Comparison of ENCODE assay signal across 18 cellular contexts in genomic region chr16:63998-64913, GRCh38. TPM values are rescaled to one million over a fixed set of nuclear protein-coding genes. Genes with fewer than 3 reads are reported as not detected.
DNase-seq lines count a peak whose midpoint lies in the region; ATAC-seq and TF ChIP-seq lines count a peak whose summit lies in the region.
"Had no signal": no experiment of that assay in that cellular context is flagged by ENCODE, and none has a peak within 500 bp of the region (broad histone marks: within the 10 kb centered on the region; RNA-seq: fewer than 3 reads in every experiment).

No MANE protein-coding gene starts in this region.

- 0 out of 2 replicates have a peak, but pooled peaks cover 1% of the 10 kb centered on the region for H3K79me2 ChIP-seq in PC-3 (ENCODE audit: low read length)

- H3K9me2 ChIP-seq in PC-3 (replicated peaks; ENCODE audit: low read length) = no peaks in the 10 kb centered on the region

- DNase-seq in Right ventricle myocardium inferior (ENCODE audit: missing footprints) = peak; percentile 66
- DNase-seq in heart right ventricle = no peak
- peak; percentile 82 for DNase-seq in NCI-H2029 (lab: John Stamatoyannopoulos, UW)
- peak; percentile 57 for DNase-seq in SHP77 treated with DMSO at 0.1 percent for 48 hours (lab: John Stamatoyannopoulos, UW)
- peak; percentile 47 for DNase-seq in stomach
- no peak for DNase-seq in activated CD4-positive, alpha-beta T cell treated with anti-CD3 and anti-CD28 coated beads for 1 hour
- no peak for DNase-seq in PC-3
- DNase-seq: ACHN; activated CD8-positive, alpha-beta memory T cell treated with anti-CD3 and anti-CD28 coated beads, Interleukin-2, amount 10 ng/mL, durations not matched to agents 7 days and 5 days; NCI-H1930; NCI-H82; T-helper 9 cell; uterus had no signal

- H3K27me3 ChIP-seq in heart right ventricle = no peaks in the 10 kb centered on the region
- H3K27me3 ChIP-seq in stomach = no peaks in the 10 kb centered on the region
- no peaks in the 10 kb centered on the region for H3K27me3 ChIP-seq in PC-3 (ENCODE audit: low read length)
- H3K27me3 ChIP-seq: uterus had no signal

- TF ChIP-seq EP300 in stomach (IDR thresholded peaks at IDR 0.05) = no peak

- no peaks in the 10 kb centered on the region for H3F3A ChIP-seq in PC-3 (ENCODE audit: low read length, unreplicated experiment)

- no peaks in the 10 kb centered on the region for H4K20me1 ChIP-seq in PC-3 (ENCODE audit: low read length)

- no peak overlapping the region for H3K27ac ChIP-seq in heart right ventricle
- H3K27ac ChIP-seq in stomach = no peak overlapping the region
- no peak overlapping the region for H3K27ac ChIP-seq in PC-3 (ENCODE audit: low read length)
- H3K27ac ChIP-seq: uterus had no signal

- H3K36me3 ChIP-seq in heart right ventricle (peaks cover 4 to 62% (median 43%) of the 10 kb centered on the region in 9 donors), stomach (peaks cover 45 to 58% (median 56%) of the 10 kb centered on the region in 4 donors), PC-3 (ENCODE audit: low read depth, low read length) (no peaks in the 10 kb centered on the region)
- H3K36me3 ChIP-seq: uterus had no signal

- 88% methylated on average over 24 to 25 of the region's 25 CpGs for WGBS in heart right ventricle, 2 donors
- WGBS in stomach, 5 donors = 87 to 91% (median 89%) methylated on average over 23 to 25 of the region's 25 CpGs

- no peak overlapping the region for H3K4me2 ChIP-seq in PC-3 (ENCODE audit: low read length)

- no peak overlapping the region for H2AFZ ChIP-seq in PC-3 (ENCODE audit: low read length)

- no peak for ATAC-seq in Right ventricle myocardium inferior
- ATAC-seq in heart right ventricle = no peak
- no peak for ATAC-seq in HG03439 (IDR thresholded peaks at IDR 0.05; ENCODE audit: unreplicated experiment)
- no peak for ATAC-seq in PC-3
- ATAC-seq: activated CD8-positive, alpha-beta memory T cell treated with anti-CD3 and anti-CD28 coated beads, Interleukin-2, amount 10 ng/mL, durations not matched to agents 7 days and 5 days; activated T-helper 17 cell treated with anti-CD3 and anti-CD28 coated beads, Interleukin-2, amount 50 U/mL, for 72 hours; natural killer cell treated with Interleukin-12 subunit alpha and Interleukin-12 subunit beta and Interleukin-15 and Interleukin-18, amount 100 ng/mL, for 72 hours; Panc1 had no signal

- BruUV-seq in PC-3 (replicated peaks; lab: Mats Ljungman, UMichigan) = no TSS peak

- intact Hi-C loops in Right ventricle myocardium inferior (cut with DNase I) (no loop called here), heart right ventricle (cut with DNase I) (loop anchor here in 3 of 10 donors (2.0 kb wide), 1 partner anchor 33 kb away; no protein-coding TSS in a partner anchor), stomach (cut with DNase I; ENCODE audit: low total_unique reads) (no loop called here), PC-3 (cut with micrococcal nuclease) (no loop called here)

- H3K9me3 ChIP-seq in heart right ventricle = no peaks in the 10 kb centered on the region
- no peaks in the 10 kb centered on the region for H3K9me3 ChIP-seq in stomach
- no peaks in the 10 kb centered on the region for H3K9me3 ChIP-seq in PC-3 (ENCODE audit: low read length)
- H3K9me3 ChIP-seq: uterus had no signal

- H3K4me1 ChIP-seq in heart right ventricle (peaks cover 20 to 43% (median 36%) of the 10 kb centered on the region in 9 donors), stomach (peaks cover 2 to 40% (median 29%) of the 10 kb centered on the region in 4 donors), PC-3 (ENCODE audit: insufficient read depth, low read length) (peaks cover 4% of the 10 kb centered on the region; the same call in 1 of the 2 replicates)

- CTCF ChIA-PET in PC-3 (lab: Charles Lee) = no interaction called here

- no peak for TF ChIP-seq CTCF in heart right ventricle (IDR thresholded peaks at IDR 0.05)
- no peak for TF ChIP-seq CTCF in stomach (IDR thresholded peaks at IDR 0.05)
- no peak for TF ChIP-seq CTCF in PC-3 (conservative IDR thresholded peaks at IDR 0.05; ENCODE audit: low read depth, low read length)

- no peak overlapping the region for H3K9ac ChIP-seq in PC-3 (ENCODE audit: low read length)

- no peak for TF ChIP-seq POLR2A in stomach (IDR thresholded peaks at IDR 0.05)

- POLR2A ChIA-PET in PC-3 (lab: Charles Lee; ENCODE audit: unreplicated experiment) = no interaction called here

- H3K4me3 ChIP-seq in heart right ventricle (no peak overlapping the region), stomach (no peak overlapping the region), PC-3 (ENCODE audit: low read length) (no peak overlapping the region)
- H3K4me3 ChIP-seq: uterus had no signal

RNA-seq across cellular contexts. Expression of gene RHBDF1, which starts 8.2 kb away (rescaled TPM):
- total RNA-seq in Right ventricle myocardium inferior (24.5 TPM), heart right ventricle (10 to 100 TPM; 18.5 to 27.8 (median 24.3) TPM), stomach (100 to 1,000 TPM in 1 of 5 donors, 10 to 100 TPM in 4; 13.4 to 185 (median 30.4) TPM), PC-3 (2014; rRNA removed) (23.3 and 26.3 TPM in 2 replicates)
- polyA plus RNA-seq in heart right ventricle (10 to 100 TPM; 36.9 to 89.8 TPM), stomach (10 to 100 TPM; 10.2 to 38.3 (median 15.3) TPM)
- polyA plus RNA-seq: CD14-positive monocyte had no signal

RNA-seq across cellular contexts. Expression of gene SNRNP25, which starts 10.6 kb away (rescaled TPM):
- total RNA-seq in Right ventricle myocardium inferior = 80.7 TPM
- total RNA-seq in heart right ventricle = 10 to 100 TPM; 45.6 to 86.6 (median 56.6) TPM
- 100 to 1,000 TPM in 1 of 2 donors, 10 to 100 TPM in 1; 80.4 to 109 TPM for polyA plus RNA-seq in heart right ventricle
- total RNA-seq in stomach = 10 to 100 TPM in 3 of 5 donors, 1 to 10 TPM in 2; 2.3 to 22.9 (median 11.9) TPM
- polyA plus RNA-seq in stomach = 10 to 100 TPM; 30.2 to 40.2 (median 34.4) TPM
- total RNA-seq in PC-3 (2014; rRNA removed) = 45.8 and 62.2 TPM in 2 replicates

RNA-seq across cellular contexts. Expression of gene POLR3K, which starts 10.8 kb away (rescaled TPM):
- total RNA-seq in Right ventricle myocardium inferior (11.3 TPM), heart right ventricle (10 to 100 TPM in 7 of 10 donors, 1 to 10 TPM in 3; 9.1 to 11.8 (median 10.5) TPM), stomach (1 to 10 TPM in 3 of 5 donors, not detected in 2; 2.2 to 5.5 (median 3.6) TPM), PC-3 (2014; rRNA removed) (20.3 and 30.2 TPM in 2 replicates)
- polyA plus RNA-seq in heart right ventricle (10 to 100 TPM in 1 of 2 donors, 1 to 10 TPM in 1; 6.7 to 19.2 TPM), stomach (10 to 100 TPM; 10.7 to 13.3 (median 10.9) TPM)

RNA-seq across cellular contexts. Expression of gene MPG, which starts 13.8 kb away (rescaled TPM):
- 37.2 TPM for total RNA-seq in Right ventricle myocardium inferior
- total RNA-seq in heart right ventricle = 10 to 100 TPM; 32.2 to 44.7 (median 38.6) TPM
- polyA plus RNA-seq in heart right ventricle = 10 to 100 TPM; 68.2 to 88.5 TPM
- total RNA-seq in stomach = 100 to 1,000 TPM in 1 of 5 donors, 10 to 100 TPM in 4; 33.3 to 102 (median 76.2) TPM
- polyA plus RNA-seq in stomach = 100 to 1,000 TPM in 2 of 3 donors, 10 to 100 TPM in 1; 90.6 to 112 (median 112) TPM
- 147 and 175 TPM in 2 replicates for total RNA-seq in PC-3 (2014; rRNA removed)

Comparison
In these comparisons a context has a peak if more than half of its experiments do, and no peak if none do; other contexts are left out.
1. DNase-seq: peak in Right ventricle myocardium inferior (single experiment), NCI-H2029 (single experiment), SHP77 treated with DMSO at 0.1 percent for 48 hours (single experiment) and stomach (single experiment); none in heart right ventricle (0 of 2), activated CD4-positive, alpha-beta T cell treated with anti-CD3 and anti-CD28 coated beads for 1 hour (single experiment) and PC-3 (single experiment).